ENCODE assay signal across 9 cellular contexts in the genomic region with DNA sequence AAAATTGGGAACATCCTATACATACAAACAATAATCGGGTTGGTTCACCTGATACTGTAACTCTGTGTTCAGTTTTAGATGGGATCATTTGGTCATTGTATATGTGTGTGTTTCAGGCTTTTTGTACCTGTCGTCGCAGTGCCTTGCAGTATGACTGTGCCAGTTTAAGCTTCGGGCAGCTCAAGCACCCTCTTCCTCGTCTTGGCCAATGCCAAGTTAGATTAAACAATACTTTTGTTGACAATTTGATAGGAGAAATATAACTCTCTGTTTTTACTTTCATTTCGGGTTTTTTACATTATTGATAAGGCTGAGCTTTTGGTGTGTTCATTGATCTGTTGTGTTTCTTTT. TPM values are rescaled to one million over a fixed set of nuclear protein-coding genes. Genes with fewer than 3 reads are reported as not detected.
DNase-seq lines count a peak whose midpoint lies in the region; ATAC-seq and TF ChIP-seq lines count a peak whose summit lies in the region.
"Had no signal": no experiment of that assay in that cellular context is flagged by ENCODE, and none has a peak within 500 bp of the region (broad histone marks: within the 10 kb centered on the region; RNA-seq: fewer than 3 reads in every experiment).

No MANE protein-coding gene starts in this region.

- POLR2A ChIA-PET in CD4-positive, alpha-beta memory T cell (lab: Charles Lee; ENCODE audit: partially characterized antibody): interaction anchor here (0.6 to 5.5 kb wide), 5 partner anchors 8 to 525 kb away, joined by 3 to 123 read pairs (median 90); a partner anchor contains a TSS
- POLR2A ChIA-PET in OCI-LY7 (lab: Charles Lee): interaction anchor here (1.5 kb wide), 1 partner anchor 9 kb away, joined by 3 read pairs; no protein-coding TSS in a partner anchor

- no peaks in the 10 kb centered on the region for H3K9me3 Mint-ChIP-seq in CD4-positive, alpha-beta memory T cell
- no peaks in the 10 kb centered on the region for H3K9me3 Mint-ChIP-seq in effector memory CD8-positive, alpha-beta T cell
- no peaks in the 10 kb centered on the region for H3K9me3 Mint-ChIP-seq in osteocyte (ENCODE audit: unreplicated experiment)
- H3K9me3 Mint-ChIP-seq: nephron had no signal

- peak overlapping the region in 1 of 2 donors; percentile 4 for H3K4me3 ChIP-seq in CD4-positive, alpha-beta memory T cell (ENCODE audit: low read length in 2 of 2)
- H3K4me3 ChIP-seq in OCI-LY7 (ENCODE audit: low read depth, low read length, poor library complexity, severe bottlenecking): no peak overlapping the region

- peak overlapping the region in 7 of 8 donors; percentile 49 to 91 (median 75) for H3K4me3 Mint-ChIP-seq in CD4-positive, alpha-beta memory T cell
- H3K4me3 Mint-ChIP-seq in effector memory CD8-positive, alpha-beta T cell: peak overlapping the region; percentile 17 to 36
- H3K4me3 Mint-ChIP-seq in osteocyte (ENCODE audit: unreplicated experiment): no peak overlapping the region
- H3K4me3 Mint-ChIP-seq: nephron had no signal

- H3K4me1 ChIP-seq in CD4-positive, alpha-beta memory T cell (ENCODE audit: insufficient read depth, low read length): peaks cover 49% of the 10 kb centered on the region
- H3K4me1 ChIP-seq in OCI-LY7 (ENCODE audit: insufficient read depth, low read length, poor library complexity, severe bottlenecking): peaks cover 48% of the 10 kb centered on the region

- intact Hi-C loops in CD4-positive, alpha-beta memory T cell (cut with micrococcal nuclease): no loop called here
- intact Hi-C loops in OCI-LY7 (cut with micrococcal nuclease; ENCODE audit: unreplicated experiment): loop anchor here (10.0 kb wide), 1 partner anchor 147 kb away; no protein-coding TSS in a partner anchor

- H3K4me1 Mint-ChIP-seq in CD4-positive, alpha-beta memory T cell: peaks cover 38 to 61% (median 48%) of the 10 kb centered on the region in 4 donors
- H3K4me1 Mint-ChIP-seq in effector memory CD8-positive, alpha-beta T cell (ENCODE audit: low read depth in 2 of 2): peaks cover 28 to 32% of the 10 kb centered on the region in 2 donors
- H3K4me1 Mint-ChIP-seq in osteocyte (ENCODE audit: unreplicated experiment): peaks cover 38% of the 10 kb centered on the region

- H3K79me2 ChIP-seq in OCI-LY7 (ENCODE audit: insufficient read depth, low read depth, low read length): no peaks in the 10 kb centered on the region

- peak overlapping the region; percentile 45; the same call in 1 of the 2 replicates for H2AFZ ChIP-seq in OCI-LY7 (ENCODE audit: low read length)

- H3K9me3 ChIP-seq in CD4-positive, alpha-beta memory T cell (ENCODE audit: control insufficient read depth in 1 of 2, low read length in 2 of 2): no peaks in the 10 kb centered on the region
- H3K9me3 ChIP-seq in OCI-LY7 (ENCODE audit: low read length): no peaks in the 10 kb centered on the region

- TF ChIP-seq CTCF in OCI-LY7 (conservative IDR thresholded peaks at IDR 0.05; ENCODE audit: low read length) (no peak), osteocyte (IDR thresholded peaks at IDR 0.05) (no peak)

- H3K9me2 ChIP-seq in OCI-LY7 (ENCODE audit: insufficient read depth, low read length): no peaks in the 10 kb centered on the region

- peak overlapping the region; percentile 37 for H3K27ac ChIP-seq in CD4-positive, alpha-beta memory T cell (ENCODE audit: low read depth, low read length)
- no peak overlapping the region for H3K27ac ChIP-seq in OCI-LY7 (ENCODE audit: low read depth, low read length, poor library complexity, severe bottlenecking)

- H3K27me3 Mint-ChIP-seq in CD4-positive, alpha-beta memory T cell: no peaks in the 10 kb centered on the region
- no peaks in the 10 kb centered on the region for H3K27me3 Mint-ChIP-seq in effector memory CD8-positive, alpha-beta T cell
- no peaks in the 10 kb centered on the region for H3K27me3 Mint-ChIP-seq in osteocyte (ENCODE audit: unreplicated experiment)

- no peaks in the 10 kb centered on the region for H4K20me1 ChIP-seq in OCI-LY7 (ENCODE audit: insufficient read depth, low read length)

- CTCF ChIA-PET in CD4-positive, alpha-beta memory T cell (lab: Charles Lee; ENCODE audit: partially characterized antibody): interaction anchor here (0.8 to 7.0 kb wide), 5 partner anchors 15 to 181 kb away, joined by 3 to 58 read pairs (median 4); no protein-coding TSS in a partner anchor
- CTCF ChIA-PET in OCI-LY7 (lab: Charles Lee; ENCODE audit: unreplicated experiment): no interaction called here

- H3K27ac Mint-ChIP-seq in CD4-positive, alpha-beta memory T cell: peak overlapping the region; percentile 77 to 98 (median 88)
- peak overlapping the region in 1 of 2 donors; percentile 98 for H3K27ac Mint-ChIP-seq in effector memory CD8-positive, alpha-beta T cell
- H3K27ac Mint-ChIP-seq in osteocyte (ENCODE audit: unreplicated experiment): peak overlapping the region; percentile 67
- H3K27ac Mint-ChIP-seq: nephron had no signal

- no peak for ATAC-seq in effector memory CD8-positive, alpha-beta T cell (replicated peaks)
- ATAC-seq in HG02588 (IDR thresholded peaks at IDR 0.05; ENCODE audit: unreplicated experiment): no peak

- no peaks in the 10 kb centered on the region for H3K27me3 ChIP-seq in CD4-positive, alpha-beta memory T cell (ENCODE audit: insufficient read depth, low read length)

- peak overlapping the region; percentile 5; the same call in 1 of the 2 replicates for H3K4me2 ChIP-seq in OCI-LY7 (ENCODE audit: low read length)

- no TSS peak for BruUV-seq in OCI-LY7 (replicated peaks; lab: Mats Ljungman, UMichigan)

- no peaks in the 10 kb centered on the region for H3K36me3 ChIP-seq in CD4-positive, alpha-beta memory T cell (ENCODE audit: insufficient read depth, low read length)
- no peaks in the 10 kb centered on the region for H3K36me3 ChIP-seq in OCI-LY7 (ENCODE audit: insufficient read depth, low read length)

- DNase-seq in CD4-positive, alpha-beta memory T cell: no peak
- DNase-seq in OCI-LY7 (ENCODE audit: low spot score) (no peak), osteocyte (ENCODE audit: extremely low spot score, unreplicated experiment) (no peak), NCI-H774 (lab: John Stamatoyannopoulos, UW) (no peak), NCI-H1092 (lab: John Stamatoyannopoulos, UW) (no peak), NCI-H1092 treated with DMSO at 0.1 percent for 48 hours (lab: John Stamatoyannopoulos, UW) (no peak)
- no peak for DNase-seq in effector memory CD8-positive, alpha-beta T cell

- H3K36me3 Mint-ChIP-seq in CD4-positive, alpha-beta memory T cell: no peaks in the 10 kb centered on the region
- H3K36me3 Mint-ChIP-seq in effector memory CD8-positive, alpha-beta T cell (ENCODE audit: insufficient read depth): peaks cover 9% of the 10 kb centered on the region
- H3K36me3 Mint-ChIP-seq in osteocyte (ENCODE audit: unreplicated experiment): no peaks in the 10 kb centered on the region

RNA-seq across cellular contexts. Expression of a gene that starts 37.0 kb away (rescaled TPM):
- 10 to 100 TPM; 62.6 to 62.8 TPM for total RNA-seq in CD4-positive, alpha-beta memory T cell
- polyA plus RNA-seq in CD4-positive, alpha-beta memory T cell: 10 to 100 TPM; 12.0 to 35.0 TPM
- 31.4 and 37.1 TPM in 2 replicates for total RNA-seq in OCI-LY7 (2014; rRNA removed; shearing (Covaris generic))
- total RNA-seq in OCI-LY7 (2022) (89.3 and 95.1 TPM in 2 replicates), osteocyte (93.4 and 97.3 TPM in 2 replicates)

RNA-seq across cellular contexts. Expression of a gene that starts 59.4 kb away (rescaled TPM):
- total RNA-seq in CD4-positive, alpha-beta memory T cell: 10 to 100 TPM; 37.0 to 37.9 TPM
- polyA plus RNA-seq in CD4-positive, alpha-beta memory T cell: 10 to 100 TPM; 46.9 to 52.3 TPM
- total RNA-seq in OCI-LY7 (2014; rRNA removed; shearing (Covaris generic)): 19.4 and 31.3 TPM in 2 replicates
- total RNA-seq in OCI-LY7 (2022) (41.1 and 42.0 TPM in 2 replicates), osteocyte (52.2 and 53.5 TPM in 2 replicates)
